In the genomic region with DNA sequence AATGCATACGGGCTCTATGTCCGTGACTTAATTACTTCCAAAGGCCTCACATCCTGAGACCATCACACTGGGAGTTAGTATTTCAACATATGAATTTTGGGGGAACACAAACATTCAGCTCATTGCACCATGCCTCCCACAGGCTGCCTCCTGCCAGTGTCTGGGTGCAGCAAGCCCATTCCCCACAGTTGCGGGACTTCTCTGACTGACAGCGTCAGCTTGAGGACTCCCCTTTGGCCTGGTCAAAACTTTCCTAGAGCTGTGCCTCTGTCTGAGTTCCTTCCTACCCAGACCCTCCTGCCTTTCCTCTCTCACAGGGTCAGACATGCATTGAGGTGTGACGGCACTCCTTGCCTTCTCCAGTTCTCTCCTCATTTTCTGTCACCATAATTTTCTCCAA, we compare ENCODE assay signal across 32 cellular contexts. TPM values are rescaled to one million over a fixed set of nuclear protein-coding genes. Genes with fewer than 3 reads are reported as not detected.
"Had no signal": no experiment of that assay in that cellular context is flagged by ENCODE, and none has a peak within 500 bp of the region (broad histone marks: within the 10 kb centered on the region; RNA-seq: fewer than 3 reads in every experiment).

No MANE protein-coding gene starts in this region.

- H3K27me3 ChIP-seq: ascending aorta, breast epithelium, cardiac muscle cell, colonic mucosa, esophagus muscularis mucosa, foreskin keratinocyte, gastrocnemius medialis, heart left ventricle had no signal

- H3K27me3 Mint-ChIP-seq: activated CD4-positive, alpha-beta T cell treated with anti-CD3 and anti-CD28 coated beads, Interleukin-2, amount 10 ng/mL, durations not matched to agents 7 days and 5 days; activated naive CD8-positive, alpha-beta T cell treated with anti-CD3 and anti-CD28 coated beads, Interleukin-2, amount 10 ng/mL, durations not matched to agents 7 days and 5 days; activated T-cell treated with anti-CD3 and anti-CD28 coated beads, Interleukin-2, amount 50 U/mL, for 24 hours; brain; effector memory CD8-positive, alpha-beta T cell; T-cell had no signal

- H3K27ac Mint-ChIP-seq: activated CD4-positive, alpha-beta T cell treated with anti-CD3 and anti-CD28 coated beads, Interleukin-2, amount 10 ng/mL, durations not matched to agents 7 days and 5 days; activated naive CD4-positive, alpha-beta T cell treated with anti-CD3 and anti-CD28 coated beads, Interleukin-2, amount 10 ng/mL, durations not matched to agents 7 days and 5 days; activated naive CD4-positive, alpha-beta T cell treated with anti-CD3 and anti-CD28 coated beads, Interleukin-2, amount 50 U/mL, for 72 hours; activated naive CD8-positive, alpha-beta T cell treated with anti-CD3 and anti-CD28 coated beads, Interleukin-2, amount 10 ng/mL, durations not matched to agents 7 days and 5 days; activated T-cell treated with anti-CD3 and anti-CD28 coated beads, Interleukin-2, amount 50 U/mL, for 24 hours; activated T-cell treated with anti-CD3 and anti-CD28 coated beads, Interleukin-2, amount 50 U/mL, for 72 hours; brain; effector memory CD8-positive, alpha-beta T cell; T-cell; T-helper 1 cell treated with Interleukin-12 subunit alpha and Interleukin-12 subunit beta and Interleukin-4 antibody, amounts not matched to agents 30 μg/mL and 1 μg/mL, for 36 hours; T-helper 2 cell treated with Interferon-gamma antibody and Interleukin-4, amounts not matched to agents 5 μg/mL and 100 μg/mL, for 36 hours had no signal

- H3K4me3 Mint-ChIP-seq: activated CD4-positive, alpha-beta T cell treated with anti-CD3 and anti-CD28 coated beads, Interleukin-2, amount 10 ng/mL, durations not matched to agents 7 days and 5 days; activated naive CD4-positive, alpha-beta T cell treated with anti-CD3 and anti-CD28 coated beads, Interleukin-2, amount 10 ng/mL, durations not matched to agents 7 days and 5 days; activated naive CD8-positive, alpha-beta T cell treated with anti-CD3 and anti-CD28 coated beads, Interleukin-2, amount 10 ng/mL, durations not matched to agents 7 days and 5 days; activated T-cell treated with anti-CD3 and anti-CD28 coated beads, Interleukin-2, amount 50 U/mL, for 24 hours; activated T-cell treated with anti-CD3 and anti-CD28 coated beads, Interleukin-2, amount 50 U/mL, for 72 hours; brain; effector memory CD8-positive, alpha-beta T cell; T-cell; T-helper 1 cell treated with Interleukin-12 subunit alpha and Interleukin-12 subunit beta and Interleukin-4 antibody, amounts not matched to agents 30 μg/mL and 1 μg/mL, for 36 hours; T-helper 2 cell treated with Interferon-gamma antibody and Interleukin-4, amounts not matched to agents 5 μg/mL and 100 μg/mL, for 36 hours had no signal

- H3K36me3 Mint-ChIP-seq: activated naive CD4-positive, alpha-beta T cell treated with anti-CD3 and anti-CD28 coated beads, Interleukin-2, amount 10 ng/mL, durations not matched to agents 7 days and 5 days; activated naive CD4-positive, alpha-beta T cell treated with anti-CD3 and anti-CD28 coated beads, Interleukin-2, amount 50 U/mL, for 72 hours; activated naive CD8-positive, alpha-beta T cell treated with anti-CD3 and anti-CD28 coated beads, Interleukin-2, amount 10 ng/mL, durations not matched to agents 7 days and 5 days; brain; T-cell had no signal

- H3K9me3 Mint-ChIP-seq: activated CD4-positive, alpha-beta T cell treated with anti-CD3 and anti-CD28 coated beads, Interleukin-2, amount 10 ng/mL, durations not matched to agents 7 days and 5 days; activated naive CD4-positive, alpha-beta T cell treated with anti-CD3 and anti-CD28 coated beads, Interleukin-2, amount 10 ng/mL, durations not matched to agents 7 days and 5 days; activated naive CD4-positive, alpha-beta T cell treated with anti-CD3 and anti-CD28 coated beads, Interleukin-2, amount 50 U/mL, for 72 hours; activated naive CD8-positive, alpha-beta T cell treated with anti-CD3 and anti-CD28 coated beads, Interleukin-2, amount 10 ng/mL, durations not matched to agents 7 days and 5 days; activated T-cell treated with anti-CD3 and anti-CD28 coated beads, Interleukin-2, amount 50 U/mL, for 24 hours; activated T-cell treated with anti-CD3 and anti-CD28 coated beads, Interleukin-2, amount 50 U/mL, for 72 hours; brain; effector memory CD8-positive, alpha-beta T cell; T-cell; T-helper 1 cell treated with Interleukin-12 subunit alpha and Interleukin-12 subunit beta and Interleukin-4 antibody, amounts not matched to agents 30 μg/mL and 1 μg/mL, for 36 hours; T-helper 2 cell treated with Interferon-gamma antibody and Interleukin-4, amounts not matched to agents 5 μg/mL and 100 μg/mL, for 36 hours had no signal

- H3K4me3 ChIP-seq: ascending aorta, breast epithelium, cardiac muscle cell, colonic mucosa, esophagus muscularis mucosa, gastrocnemius medialis, heart left ventricle had no signal

- H3K27ac ChIP-seq: ascending aorta, breast epithelium, cardiac muscle cell, colonic mucosa, esophagus muscularis mucosa, foreskin keratinocyte, heart left ventricle had no signal

- H3K4me1 Mint-ChIP-seq: activated naive CD4-positive, alpha-beta T cell treated with anti-CD3 and anti-CD28 coated beads, Interleukin-2, amount 10 ng/mL, durations not matched to agents 7 days and 5 days; activated naive CD8-positive, alpha-beta T cell treated with anti-CD3 and anti-CD28 coated beads, Interleukin-2, amount 10 ng/mL, durations not matched to agents 7 days and 5 days; T-cell had no signal

- H3K36me3 ChIP-seq: ascending aorta, breast epithelium, cardiac muscle cell, colonic mucosa, esophagus muscularis mucosa, gastrocnemius medialis, heart left ventricle had no signal

- ATAC-seq: activated naive CD4-positive, alpha-beta T cell treated with anti-CD3 and anti-CD28 coated beads, Interleukin-2, amount 50 U/mL, for 72 hours; activated T-cell treated with anti-CD3 and anti-CD28 coated beads, Interleukin-2, amount 50 U/mL, for 72 hours; effector memory CD8-positive, alpha-beta T cell; gastrocnemius medialis; heart left ventricle; T-cell had no signal

- H3K9me3 ChIP-seq: ascending aorta, breast epithelium, colonic mucosa, esophagus muscularis mucosa, gastrocnemius medialis, heart left ventricle had no signal

- DNase-seq: activated CD4-positive, alpha-beta T cell treated with anti-CD3 and anti-CD28 coated beads for 1 hour; activated CD4-positive, alpha-beta T cell treated with anti-CD3 and anti-CD28 coated beads for 4 hours; activated CD4-positive, alpha-beta T cell treated with anti-CD3 and anti-CD28 coated beads, Interleukin-2, amount 10 ng/mL, durations not matched to agents 7 days and 5 days; activated CD4-positive, alpha-beta T cell treated with anti-CD3 and anti-CD28 coated beads, Interleukin-2, amount 50 U/mL, for 48 hours; activated CD8-positive, alpha-beta memory T cell treated with anti-CD3 and anti-CD28 coated beads, Interleukin-2, amount 50 U/mL, for 48 hours; activated gamma-delta T cell; activated naive CD4-positive, alpha-beta T cell; activated naive CD4-positive, alpha-beta T cell treated with anti-CD3 and anti-CD28 coated beads, Interleukin-2, amount 10 ng/mL, durations not matched to agents 7 days and 5 days; activated naive CD8-positive, alpha-beta T cell treated with anti-CD3 and anti-CD28 coated beads, Interleukin-2, amount 10 ng/mL, durations not matched to agents 7 days and 5 days; activated T-cell treated with anti-CD3 and anti-CD28 coated beads for 4 hours; activated T-cell treated with anti-CD3 and anti-CD28 coated beads, Interleukin-2, amount 50 U/mL, for 24 hours; activated T-cell treated with anti-CD3 and anti-CD28 coated beads, Interleukin-2, amount 50 U/mL, for 72 hours; central memory CD4-positive, alpha-beta T cell; cerebellar nuclear complex; colonic mucosa; effector memory CD8-positive, alpha-beta T cell; erythroblast; foreskin keratinocyte; gastrocnemius medialis; glutamatergic neuron; heart left ventricle; SW 1271; T-cell; T1000 had no signal

- H3K4me1 ChIP-seq: breast epithelium, colonic mucosa, foreskin keratinocyte had no signal

RNA-seq across cellular contexts. Expression of a gene that starts 27.4 kb away (rescaled TPM):
- total RNA-seq: activated naive CD4-positive, alpha-beta T cell treated with anti-CD3 and anti-CD28 coated beads, Interleukin-2, amount 50 U/mL, for 72 hours; ascending aorta; cardiac muscle cell; T-cell had no signal
